ENCODE assay signal across 19 cellular contexts in the genomic region with DNA sequence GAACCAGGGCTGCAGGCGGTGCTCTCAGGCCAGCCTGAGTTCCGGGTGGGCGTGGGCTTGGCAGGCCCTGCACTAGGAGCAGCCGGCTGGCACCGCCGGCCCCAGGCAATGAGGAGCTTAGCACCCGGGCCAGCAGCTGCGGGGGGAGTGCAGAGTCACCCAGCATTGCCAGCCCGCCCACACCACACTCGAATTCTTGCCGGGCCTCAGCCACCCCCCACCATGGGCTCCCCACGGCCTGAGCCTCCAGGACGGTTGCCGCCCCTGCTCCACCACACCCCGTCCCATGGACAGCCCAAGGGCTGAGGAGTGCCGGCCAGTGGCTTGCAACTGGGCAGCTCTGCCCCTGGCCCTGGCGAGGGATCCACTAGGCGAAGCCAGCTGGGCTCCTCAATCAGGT.
DNase-seq lines count a peak whose midpoint lies in the region; ATAC-seq and TF ChIP-seq lines count a peak whose summit lies in the region.
"Had no signal": no experiment of that assay in that cellular context is flagged by ENCODE, and none has a peak within 500 bp of the region (broad histone marks: within the 10 kb centered on the region; RNA-seq: fewer than 3 reads in every experiment).

No MANE protein-coding gene starts in this region.

- H3K27ac ChIP-seq in lower lobe of right lung (no peak overlapping the region), right lobe of liver (no peak overlapping the region)
- H3K27ac ChIP-seq: BLaER1 treated with 17β-estradiol and CSF1 and Interleukin-3, amounts not matched to agents 10 nM and 100 nM had no signal

- H3K36me3 ChIP-seq in H7 (replicated peaks; ENCODE audit: control insufficient read depth, insufficient read depth, low read length): no peaks in the 10 kb centered on the region
- no peaks in the 10 kb centered on the region for H3K36me3 ChIP-seq in lower lobe of right lung
- no peaks in the 10 kb centered on the region for H3K36me3 ChIP-seq in right lobe of liver
- H3K36me3 ChIP-seq: BLaER1 treated with 17β-estradiol and CSF1 and Interleukin-3, amounts not matched to agents 10 nM and 100 nM; HAP-1 had no signal

- DNase-seq in H7: peak; percentile 11
- DNase-seq in chondrocyte (ENCODE audit: low spot score): peak; percentile 78
- DNase-seq in lower lobe of right lung: no peak
- DNase-seq in SW 1271 (lab: John Stamatoyannopoulos, UW): no peak
- DNase-seq in right lobe of liver: no peak
- no peak for DNase-seq in activated T-cell treated with anti-CD3 and anti-CD28 coated beads, Interleukin-2, amount 50 U/mL, for 4 hours
- DNase-seq: CD4-positive, CD25-positive, alpha-beta regulatory T cell; COR-L47; DMS 273 treated with DMSO at 0.1 percent for 48 hours; DMS53; DND-41; EL; IMR-90 had no signal

- H3K4me1 ChIP-seq in lower lobe of right lung (no peaks in the 10 kb centered on the region), right lobe of liver (no peaks in the 10 kb centered on the region)
- H3K4me1 ChIP-seq: BLaER1 treated with 17β-estradiol and CSF1 and Interleukin-3, amounts not matched to agents 10 nM and 100 nM; HAP-1 had no signal

- H3K27me3 ChIP-seq in H7 (ENCODE audit: control insufficient read depth, insufficient read depth, low read length): no peaks in the 10 kb centered on the region
- no peaks in the 10 kb centered on the region for H3K27me3 ChIP-seq in lower lobe of right lung (ENCODE audit: low read depth)
- no peaks in the 10 kb centered on the region for H3K27me3 ChIP-seq in right lobe of liver
- H3K27me3 ChIP-seq: BLaER1 treated with 17β-estradiol and CSF1 and Interleukin-3, amounts not matched to agents 10 nM and 100 nM had no signal

- 70% methylated on average over 3 of the region's 18 CpGs for WGBS in right lobe of liver (ENCODE audit: insufficient coverage, low coverage, low lambda C conversion rate, missing lambda C conversion rate)

- no peaks in the 10 kb centered on the region for H3K36me3 Mint-ChIP-seq in chondrocyte (ENCODE audit: low read depth)
- no peaks in the 10 kb centered on the region for H3K36me3 Mint-ChIP-seq in stimulated activated memory B cell treated with anti-CD40 and anti-IgM and Interleukin-4, amounts not matched to agents 10 μg/mL and 1 μg/mL and 100 μg/mL, for 72 hours
- no peaks in the 10 kb centered on the region for H3K36me3 Mint-ChIP-seq in activated T-cell treated with anti-CD3 and anti-CD28 coated beads, Interleukin-2, amount 50 U/mL, for 4 hours (ENCODE audit: insufficient read depth)
- H3K36me3 Mint-ChIP-seq: CD4-positive, CD25-positive, alpha-beta regulatory T cell; CD8-positive, alpha-beta memory T cell had no signal

- H3K27me3 Mint-ChIP-seq in chondrocyte (ENCODE audit: low read depth): no peaks in the 10 kb centered on the region
- no peaks in the 10 kb centered on the region for H3K27me3 Mint-ChIP-seq in stimulated activated memory B cell treated with anti-CD40 and anti-IgM and Interleukin-4, amounts not matched to agents 10 μg/mL and 1 μg/mL and 100 μg/mL, for 72 hours
- no peaks in the 10 kb centered on the region for H3K27me3 Mint-ChIP-seq in activated T-cell treated with anti-CD3 and anti-CD28 coated beads, Interleukin-2, amount 50 U/mL, for 4 hours (ENCODE audit: low read depth)
- H3K27me3 Mint-ChIP-seq: B cell; CD4-positive, CD25-positive, alpha-beta regulatory T cell had no signal

- TF ChIP-seq POLR2A in right lobe of liver (IDR thresholded peaks at IDR 0.05): no peak

- H3K4me1 Mint-ChIP-seq in chondrocyte (ENCODE audit: low read depth): no peaks in the 10 kb centered on the region
- H3K4me1 Mint-ChIP-seq in stimulated activated memory B cell treated with anti-CD40 and anti-IgM and Interleukin-4, amounts not matched to agents 10 μg/mL and 1 μg/mL and 100 μg/mL, for 72 hours: no peaks in the 10 kb centered on the region
- no peaks in the 10 kb centered on the region for H3K4me1 Mint-ChIP-seq in activated T-cell treated with anti-CD3 and anti-CD28 coated beads, Interleukin-2, amount 50 U/mL, for 4 hours (ENCODE audit: low read depth)
- H3K4me1 Mint-ChIP-seq: B cell; CD4-positive, CD25-positive, alpha-beta regulatory T cell; CD8-positive, alpha-beta memory T cell had no signal

- peak; percentile 12 to 43 for ATAC-seq in lower lobe of right lung
- peak; percentile 48 for ATAC-seq in stimulated activated memory B cell treated with anti-CD40 and anti-IgM and Interleukin-4, amounts not matched to agents 10 μg/mL and 1 μg/mL and 100 μg/mL, for 72 hours
- no peak for ATAC-seq in right lobe of liver
- ATAC-seq in activated T-cell treated with anti-CD3 and anti-CD28 coated beads, Interleukin-2, amount 50 U/mL, for 4 hours: no peak
- ATAC-seq: GM12878 had no signal

- peaks cover 6% of the 10 kb centered on the region for H3K9me3 Mint-ChIP-seq in chondrocyte (ENCODE audit: low read depth)
- H3K9me3 Mint-ChIP-seq in stimulated activated memory B cell treated with anti-CD40 and anti-IgM and Interleukin-4, amounts not matched to agents 10 μg/mL and 1 μg/mL and 100 μg/mL, for 72 hours: no peaks in the 10 kb centered on the region
- H3K9me3 Mint-ChIP-seq in activated T-cell treated with anti-CD3 and anti-CD28 coated beads, Interleukin-2, amount 50 U/mL, for 4 hours: no peaks in the 10 kb centered on the region

- no peak overlapping the region for H3K27ac Mint-ChIP-seq in chondrocyte (ENCODE audit: unreplicated experiment)
- H3K27ac Mint-ChIP-seq in stimulated activated memory B cell treated with anti-CD40 and anti-IgM and Interleukin-4, amounts not matched to agents 10 μg/mL and 1 μg/mL and 100 μg/mL, for 72 hours: no peak overlapping the region
- H3K27ac Mint-ChIP-seq: B cell; CD4-positive, CD25-positive, alpha-beta regulatory T cell; CD8-positive, alpha-beta memory T cell had no signal

- TF ChIP-seq CTCF in chondrocyte (IDR thresholded peaks at IDR 0.05) (no peak), lower lobe of right lung (IDR thresholded peaks at IDR 0.05) (no peak), right lobe of liver (IDR thresholded peaks at IDR 0.05) (no peak)

- H3K9me3 ChIP-seq in lower lobe of right lung (no peaks in the 10 kb centered on the region), right lobe of liver (no peaks in the 10 kb centered on the region)

- intact Hi-C loops in lower lobe of right lung (cut with DNase I) (no loop called here), right lobe of liver (cut with DNase I) (no loop called here)

- H3K4me3 ChIP-seq in H7 (ENCODE audit: insufficient read depth, low read depth, low read length) (no peak overlapping the region), lower lobe of right lung (no peak overlapping the region), right lobe of liver (no peak overlapping the region)
- H3K4me3 ChIP-seq: BLaER1 treated with 17β-estradiol and CSF1 and Interleukin-3, amounts not matched to agents 10 nM and 100 nM; GM12878; HAP-1 had no signal

- no peak overlapping the region for H3K4me3 Mint-ChIP-seq in chondrocyte (ENCODE audit: unreplicated experiment)
- H3K4me3 Mint-ChIP-seq in stimulated activated memory B cell treated with anti-CD40 and anti-IgM and Interleukin-4, amounts not matched to agents 10 μg/mL and 1 μg/mL and 100 μg/mL, for 72 hours: no peak overlapping the region
- H3K4me3 Mint-ChIP-seq in activated T-cell treated with anti-CD3 and anti-CD28 coated beads, Interleukin-2, amount 50 U/mL, for 4 hours: no peak overlapping the region
- H3K4me3 Mint-ChIP-seq: B cell; CD4-positive, CD25-positive, alpha-beta regulatory T cell; CD8-positive, alpha-beta memory T cell had no signal

Comparison
In these comparisons a context has a peak if more than half of its experiments do, and no peak if none do; other contexts are left out.
1. DNase-seq: peak in H7 (single experiment) and chondrocyte (single experiment); none in lower lobe of right lung (single experiment), SW 1271 (0 of 2), right lobe of liver (0 of 3) and activated T-cell treated with anti-CD3 and anti-CD28 coated beads, Interleukin-2, amount 50 U/mL, for 4 hours (single experiment).
2. ATAC-seq: peak in lower lobe of right lung (2 of 2) and stimulated activated memory B cell treated with anti-CD40 and anti-IgM and Interleukin-4, amounts not matched to agents 10 μg/mL and 1 μg/mL and 100 μg/mL, for 72 hours (single experiment); none in right lobe of liver (0 of 4) and activated T-cell treated with anti-CD3 and anti-CD28 coated beads, Interleukin-2, amount 50 U/mL, for 4 hours (0 of 2).